Comparison of ENCODE assay signal across 32 cellular contexts in genomic region chr6:112384511-112384910, GRCh38. TPM values are rescaled to one million over a fixed set of nuclear protein-coding genes. Genes with fewer than 3 reads are reported as not detected.
"Had no signal": no experiment of that assay in that cellular context is flagged by ENCODE, and none has a peak within 500 bp of the region (broad histone marks: within the 10 kb centered on the region; RNA-seq: fewer than 3 reads in every experiment).

No MANE protein-coding gene starts in this region.

- H3K4me3 ChIP-seq: right lobe of liver, thoracic aorta, uterus had no signal

- H3K4me1 ChIP-seq: right lobe of liver, uterus had no signal

- H3K9me3 Mint-ChIP-seq: activated CD4-positive, alpha-beta memory T cell treated with anti-CD3 and anti-CD28 coated beads, Interleukin-2, amount 10 ng/mL, durations not matched to agents 7 days and 5 days; activated CD4-positive, alpha-beta T cell treated with anti-CD3 and anti-CD28 coated beads, Interleukin-2, amount 10 ng/mL, durations not matched to agents 24 days and 14 days; activated naive CD8-positive, alpha-beta T cell treated with anti-CD3 and anti-CD28 coated beads, Interleukin-2, amount 50 U/mL, for 24 hours; activated T-cell treated with anti-CD3 and anti-CD28 coated beads, Interleukin-2, amount 50 U/mL, for 24 hours; activated T-helper 2 cell treated with anti-CD3 and anti-CD28 coated beads, Interferon-gamma antibody, Interleukin-2, Interleukin-4, amounts not matched to agents 10 μg/mL and 5 μg/mL and 100 μg/mL, durations not matched to agents 14 hours and 24 hours and 36 hours; natural killer cell; stimulated activated naive CD8-positive, alpha-beta T cell treated with anti-CD3 and anti-CD28 coated beads, Interleukin-15, Interleukin-2, amounts not matched to agents 100 ng/mL and 50 ng/mL, for 24 hours had no signal

- H3K9me3 ChIP-seq: right lobe of liver, thoracic aorta, uterus had no signal

- H3K36me3 Mint-ChIP-seq: activated naive CD4-positive, alpha-beta T cell treated with anti-CD3 and anti-CD28 coated beads, Interleukin-2, amount 50 U/mL, for 24 hours; immature natural killer cell; natural killer cell; stimulated activated effector memory CD8-positive, alpha-beta T cell treated with anti-CD3 and anti-CD28 coated beads, Interleukin-12 subunit alpha, Interleukin-12 subunit beta, amount 100 ng/mL, for 72 hours had no signal

- H3K4me1 Mint-ChIP-seq: activated CD4-positive, alpha-beta memory T cell treated with anti-CD3 and anti-CD28 coated beads, Interleukin-2, amount 10 ng/mL, durations not matched to agents 7 days and 5 days; activated CD4-positive, alpha-beta T cell treated with anti-CD3 and anti-CD28 coated beads, Interleukin-2, amount 10 ng/mL, durations not matched to agents 24 days and 14 days; activated naive CD4-positive, alpha-beta T cell treated with anti-CD3 and anti-CD28 coated beads, Interleukin-2, amount 50 U/mL, for 24 hours; activated naive CD8-positive, alpha-beta T cell treated with anti-CD3 and anti-CD28 coated beads, Interleukin-2, amount 50 U/mL, for 24 hours; immature natural killer cell; mesothelial cell of epicardium; natural killer cell; stimulated activated effector memory CD8-positive, alpha-beta T cell treated with anti-CD3 and anti-CD28 coated beads, Interleukin-12 subunit alpha, Interleukin-12 subunit beta, amount 100 ng/mL, for 72 hours had no signal

- H3K36me3 ChIP-seq: brain microvascular endothelial cell, right lobe of liver, thoracic aorta, uterus had no signal

- H3K27ac Mint-ChIP-seq: activated CD4-positive, alpha-beta memory T cell treated with anti-CD3 and anti-CD28 coated beads, Interleukin-2, amount 10 ng/mL, durations not matched to agents 7 days and 5 days; activated CD4-positive, alpha-beta T cell treated with anti-CD3 and anti-CD28 coated beads, Interleukin-2, amount 10 ng/mL, durations not matched to agents 24 days and 14 days; activated naive CD4-positive, alpha-beta T cell treated with anti-CD3 and anti-CD28 coated beads, Interleukin-2, amount 50 U/mL, for 24 hours; activated naive CD8-positive, alpha-beta T cell treated with anti-CD3 and anti-CD28 coated beads, Interleukin-2, amount 50 U/mL, for 24 hours; activated T-cell treated with anti-CD3 and anti-CD28 coated beads, Interleukin-2, amount 50 U/mL, for 24 hours; activated T-helper 2 cell treated with anti-CD3 and anti-CD28 coated beads, Interferon-gamma antibody, Interleukin-2, Interleukin-4, amounts not matched to agents 10 μg/mL and 5 μg/mL and 100 μg/mL, durations not matched to agents 14 hours and 24 hours and 36 hours; immature natural killer cell; mesothelial cell of epicardium; natural killer cell; stimulated activated effector memory CD8-positive, alpha-beta T cell treated with anti-CD3 and anti-CD28 coated beads, Interleukin-12 subunit alpha, Interleukin-12 subunit beta, amount 100 ng/mL, for 72 hours; stimulated activated naive CD8-positive, alpha-beta T cell treated with anti-CD3 and anti-CD28 coated beads, Interleukin-15, Interleukin-2, amounts not matched to agents 100 ng/mL and 50 ng/mL, for 24 hours had no signal

- FAIRE-seq: endothelial cell of umbilical vein, small intestine had no signal

- H3K4me3 Mint-ChIP-seq: activated CD4-positive, alpha-beta memory T cell treated with anti-CD3 and anti-CD28 coated beads, Interleukin-2, amount 10 ng/mL, durations not matched to agents 7 days and 5 days; activated CD4-positive, alpha-beta T cell treated with anti-CD3 and anti-CD28 coated beads, Interleukin-2, amount 10 ng/mL, durations not matched to agents 24 days and 14 days; activated naive CD4-positive, alpha-beta T cell treated with anti-CD3 and anti-CD28 coated beads, Interleukin-2, amount 50 U/mL, for 24 hours; activated naive CD8-positive, alpha-beta T cell treated with anti-CD3 and anti-CD28 coated beads, Interleukin-2, amount 50 U/mL, for 24 hours; activated T-cell treated with anti-CD3 and anti-CD28 coated beads, Interleukin-2, amount 50 U/mL, for 24 hours; immature natural killer cell; mesothelial cell of epicardium; natural killer cell; stimulated activated effector memory CD8-positive, alpha-beta T cell treated with anti-CD3 and anti-CD28 coated beads, Interleukin-12 subunit alpha, Interleukin-12 subunit beta, amount 100 ng/mL, for 72 hours; stimulated activated naive CD8-positive, alpha-beta T cell treated with anti-CD3 and anti-CD28 coated beads, Interleukin-15, Interleukin-2, amounts not matched to agents 100 ng/mL and 50 ng/mL, for 24 hours had no signal

- H3K27ac ChIP-seq: brain microvascular endothelial cell, right lobe of liver, thoracic aorta, uterus had no signal

- H3K27me3 ChIP-seq: brain microvascular endothelial cell, right lobe of liver, uterus had no signal

- DNase-seq: activated CD4-positive, alpha-beta memory T cell treated with anti-CD3 and anti-CD28 coated beads, Interleukin-2, amount 10 ng/mL, durations not matched to agents 7 days and 5 days; activated CD4-positive, alpha-beta T cell treated with anti-CD3 and anti-CD28 coated beads, Interleukin-2, amount 10 ng/mL, durations not matched to agents 24 days and 14 days; activated CD4-positive, CD25-positive, alpha-beta regulatory T cell treated with anti-CD3 and anti-CD28 coated beads, Interleukin-2, amount 50 U/mL, for 72 hours; activated CD8-positive, alpha-beta memory T cell treated with anti-CD3 and anti-CD28 coated beads, Interleukin-2, amount 50 U/mL, for 48 hours; activated naive CD8-positive, alpha-beta T cell treated with anti-CD3 and anti-CD28 coated beads, Interleukin-2, amount 50 U/mL, for 24 hours; activated T-cell treated with anti-CD3 and anti-CD28 coated beads, Interleukin-2, amount 50 U/mL, for 24 hours; anterior cingulate cortex; brain microvascular endothelial cell; foreskin fibroblast; head of caudate nucleus; hippocampal formation; immature natural killer cell; natural killer cell; right lobe of liver; small intestine; stimulated activated CD4-positive, alpha-beta T cell treated with anti-CD3 and anti-CD28 coated beads, Interleukin-4, amount 100 ng/mL, for 24 hours; T-helper 2 cell; trophoblast cell; uterus had no signal

RNA-seq across cellular contexts. Expression of gene RFPL4B, which starts 37.4 kb away (rescaled TPM):
- total RNA-seq: activated CD4-positive, alpha-beta memory T cell treated with anti-CD3 and anti-CD28 coated beads, Interleukin-2, amount 10 ng/mL, durations not matched to agents 7 days and 5 days; activated CD4-positive, alpha-beta T cell treated with anti-CD3 and anti-CD28 coated beads, Interleukin-2, amount 10 ng/mL, durations not matched to agents 24 days and 14 days; activated T-helper 2 cell treated with anti-CD3 and anti-CD28 coated beads, Interferon-gamma antibody, Interleukin-2, Interleukin-4, amounts not matched to agents 10 μg/mL and 5 μg/mL and 100 μg/mL, durations not matched to agents 14 hours and 24 hours and 36 hours; chondrocyte; endothelial cell of umbilical vein; kidney epithelial cell; lower leg skin; mesothelial cell of epicardium; natural killer cell; osteoblast; posterior vena cava; right lobe of liver; subcutaneous adipose tissue had no signal
